In the genomic region with DNA sequence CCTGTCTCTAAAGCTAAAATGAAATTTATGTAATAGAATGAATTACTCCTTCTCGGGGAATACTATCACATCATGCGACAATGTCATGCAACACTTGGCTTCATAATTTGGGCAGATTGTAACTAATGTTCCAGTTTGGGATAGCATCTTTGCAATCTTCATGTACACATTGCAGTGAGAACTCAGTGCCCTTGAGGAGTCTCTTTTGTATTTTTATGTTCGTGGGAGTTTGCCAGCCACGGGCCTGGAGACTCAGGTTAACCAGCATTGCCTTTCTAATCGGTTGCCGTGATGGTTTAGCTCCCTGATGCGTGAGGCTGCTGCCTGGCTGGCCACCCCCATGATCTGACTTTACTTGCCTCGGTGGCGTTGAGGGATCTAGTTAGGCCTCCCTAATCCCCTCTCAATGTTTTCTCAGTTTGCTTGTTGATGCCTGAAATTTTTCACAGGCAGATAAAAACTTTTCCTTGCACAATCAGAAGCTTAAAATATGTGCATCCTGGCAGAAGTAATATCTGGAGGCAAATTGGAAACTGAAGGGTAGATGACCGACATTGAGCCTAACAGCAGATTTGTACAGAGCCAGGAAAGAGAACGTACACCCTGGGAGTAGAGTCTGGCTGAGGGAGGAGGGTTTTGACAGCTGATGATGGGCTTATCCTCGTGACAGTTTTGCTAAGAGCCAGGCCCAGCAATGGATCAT, we compare ENCODE assay signal across 19 cellular contexts. TPM values are rescaled to one million over a fixed set of nuclear protein-coding genes. Genes with fewer than 3 reads are reported as not detected.
DNase-seq lines count a peak whose midpoint lies in the region; ATAC-seq and TF ChIP-seq lines count a peak whose summit lies in the region.
"Had no signal": no experiment of that assay in that cellular context is flagged by ENCODE, and none has a peak within 500 bp of the region (broad histone marks: within the 10 kb centered on the region; RNA-seq: fewer than 3 reads in every experiment).

No MANE protein-coding gene starts in this region.

- H3K36me3 ChIP-seq in right atrium auricular region, result no peaks in the 10 kb centered on the region

- no peak for ATAC-seq in Right ventricle myocardium inferior
- no peak for ATAC-seq in stimulated activated memory B cell treated with anti-CD40 and anti-IgM and Interleukin-4, amounts not matched to agents 10 μg/mL and 1 μg/mL and 100 μg/mL, for 72 hours
- ATAC-seq: HepG2 had no signal

- peak overlapping the region; percentile 93 to 94 for H3K27ac ChIP-seq in right atrium auricular region

- no peak overlapping the region for H3K4me3 Mint-ChIP-seq in stimulated activated memory B cell treated with anti-CD40 and anti-IgM and Interleukin-4, amounts not matched to agents 10 μg/mL and 1 μg/mL and 100 μg/mL, for 72 hours
- H3K4me3 Mint-ChIP-seq: H9 had no signal

- DNase-seq in right atrium auricular region (ENCODE audit: low spot score) (no peak), Right ventricle myocardium inferior (ENCODE audit: missing footprints) (no peak), erythroblast (lab: John Stamatoyannopoulos, UW) (peak; percentile 38 to 42), retinal pigment epithelial cell (ENCODE audit: low read depth) (peak; percentile 89), NCI-H1092 treated with DMSO at 0.1 percent for 48 hours (lab: John Stamatoyannopoulos, UW) (no peak), pons (ENCODE audit: low spot score) (no peak), NCI-H345 treated with DMSO at 0.1 percent for 48 hours (lab: John Stamatoyannopoulos, UW; ENCODE audit: unreplicated experiment) (no peak)
- DNase-seq: Caco-2, DMS53, H9, Karpas-422, MM.1S, NCI-H1105 treated with DMSO at 0.1 percent for 48 hours, NCI-H1930, NCI-H2171 treated with DMSO at 0.1 percent for 48 hours, NCI-H510A had no signal

- TF ChIP-seq POLR2A in erythroblast (IDR thresholded peaks at IDR 0.05; ENCODE audit: low read length), result no peak

- peaks cover 0 to 74% of the 10 kb centered on the region in 2 donors for H3K4me1 ChIP-seq in right atrium auricular region

- peaks cover 36% of the 10 kb centered on the region for H3K4me1 Mint-ChIP-seq in stimulated activated memory B cell treated with anti-CD40 and anti-IgM and Interleukin-4, amounts not matched to agents 10 μg/mL and 1 μg/mL and 100 μg/mL, for 72 hours

- H3K9me3 ChIP-seq in right atrium auricular region, result no peaks in the 10 kb centered on the region
- H3K9me3 ChIP-seq: Caco-2 had no signal

- intact Hi-C loops in Right ventricle myocardium inferior (cut with DNase I), result loop anchor here (10.0 kb wide), 1 partner anchor 524 kb away; a partner anchor contains a TSS

- H3K9me3 Mint-ChIP-seq in stimulated activated memory B cell treated with anti-CD40 and anti-IgM and Interleukin-4, amounts not matched to agents 10 μg/mL and 1 μg/mL and 100 μg/mL, for 72 hours, result no peaks in the 10 kb centered on the region
- H3K9me3 Mint-ChIP-seq: H9 had no signal

- H3K4me3 ChIP-seq in right atrium auricular region (peak overlapping the region in 1 of 2 donors; percentile 79), retinal pigment epithelial cell (ENCODE audit: low read length) (no peak overlapping the region)

- peaks cover 15% of the 10 kb centered on the region for H3K27me3 Mint-ChIP-seq in stimulated activated memory B cell treated with anti-CD40 and anti-IgM and Interleukin-4, amounts not matched to agents 10 μg/mL and 1 μg/mL and 100 μg/mL, for 72 hours

- TF ChIP-seq CTCF in right atrium auricular region (IDR thresholded peaks at IDR 0.05) (no peak), retinal pigment epithelial cell (conservative IDR thresholded peaks at IDR 0.05; ENCODE audit: low read depth, low read length) (no peak)

- no peak overlapping the region for H3K27ac Mint-ChIP-seq in stimulated activated memory B cell treated with anti-CD40 and anti-IgM and Interleukin-4, amounts not matched to agents 10 μg/mL and 1 μg/mL and 100 μg/mL, for 72 hours
- H3K27ac Mint-ChIP-seq: CD14-positive monocyte, H9 had no signal

- no peaks in the 10 kb centered on the region for H3K36me3 Mint-ChIP-seq in stimulated activated memory B cell treated with anti-CD40 and anti-IgM and Interleukin-4, amounts not matched to agents 10 μg/mL and 1 μg/mL and 100 μg/mL, for 72 hours

- no peaks in the 10 kb centered on the region for H3K27me3 ChIP-seq in right atrium auricular region

RNA-seq across cellular contexts. Expression of a gene that starts 2.4 kb away (rescaled TPM):
- total RNA-seq in right atrium auricular region (10 to 100 TPM; 70.1 to 89.5 TPM), Right ventricle myocardium inferior (125 TPM)
- total RNA-seq: HepG2 had no signal

Comparison
In these comparisons a context has a peak if more than half of its experiments do, and no peak if none do; other contexts are left out.
1. DNase-seq: peak in erythroblast (2 of 2) and retinal pigment epithelial cell (single experiment); none in right atrium auricular region (single experiment), Right ventricle myocardium inferior (single experiment), NCI-H1092 treated with DMSO at 0.1 percent for 48 hours (single experiment), pons (single experiment) and NCI-H345 treated with DMSO at 0.1 percent for 48 hours (single experiment).